2 cellular contexts compared by ENCODE assay signal in genomic region chr17:6930754-6931153, GRCh38.
TF ChIP-seq lines count a peak whose summit lies in the region.

No MANE protein-coding gene starts in this region.

TF ChIP-seq in SK-N-SH, 30 proteins besides CTCF, POLR2A, EP300 and RAD21 (continued from another document):
- TF ChIP-seq, protein P1, sequence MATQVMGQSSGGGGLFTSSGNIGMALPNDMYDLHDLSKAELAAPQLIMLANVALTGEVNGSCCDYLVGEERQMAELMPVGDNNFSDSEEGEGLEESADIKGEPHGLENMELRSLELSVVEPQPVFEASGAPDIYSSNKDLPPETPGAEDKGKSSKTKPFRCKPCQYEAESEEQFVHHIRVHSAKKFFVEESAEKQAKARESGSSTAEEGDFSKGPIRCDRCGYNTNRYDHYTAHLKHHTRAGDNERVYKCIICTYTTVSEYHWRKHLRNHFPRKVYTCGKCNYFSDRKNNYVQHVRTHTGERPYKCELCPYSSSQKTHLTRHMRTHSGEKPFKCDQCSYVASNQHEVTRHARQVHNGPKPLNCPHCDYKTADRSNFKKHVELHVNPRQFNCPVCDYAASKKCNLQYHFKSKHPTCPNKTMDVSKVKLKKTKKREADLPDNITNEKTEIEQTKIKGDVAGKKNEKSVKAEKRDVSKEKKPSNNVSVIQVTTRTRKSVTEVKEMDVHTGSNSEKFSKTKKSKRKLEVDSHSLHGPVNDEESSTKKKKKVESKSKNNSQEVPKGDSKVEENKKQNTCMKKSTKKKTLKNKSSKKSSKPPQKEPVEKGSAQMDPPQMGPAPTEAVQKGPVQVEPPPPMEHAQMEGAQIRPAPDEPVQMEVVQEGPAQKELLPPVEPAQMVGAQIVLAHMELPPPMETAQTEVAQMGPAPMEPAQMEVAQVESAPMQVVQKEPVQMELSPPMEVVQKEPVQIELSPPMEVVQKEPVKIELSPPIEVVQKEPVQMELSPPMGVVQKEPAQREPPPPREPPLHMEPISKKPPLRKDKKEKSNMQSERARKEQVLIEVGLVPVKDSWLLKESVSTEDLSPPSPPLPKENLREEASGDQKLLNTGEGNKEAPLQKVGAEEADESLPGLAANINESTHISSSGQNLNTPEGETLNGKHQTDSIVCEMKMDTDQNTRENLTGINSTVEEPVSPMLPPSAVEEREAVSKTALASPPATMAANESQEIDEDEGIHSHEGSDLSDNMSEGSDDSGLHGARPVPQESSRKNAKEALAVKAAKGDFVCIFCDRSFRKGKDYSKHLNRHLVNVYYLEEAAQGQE (IDR thresholded peaks at IDR 0.05; ENCODE audit: low read depth, low read length) = no peak
- no peak for TF ChIP-seq RFX5 (IDR thresholded peaks at IDR 0.05; ENCODE audit: low read length)
- no peak; the same call in 1 of the 2 replicates for TF ChIP-seq POLR2AphosphoS5 (IDR thresholded peaks at IDR 0.05; ENCODE audit: low read depth, low read length)
- TF ChIP-seq PBX3 (IDR thresholded peaks at IDR 0.05) = peak; percentile 37; the same call in 1 of the 2 replicates
- peak; percentile 56 for TF ChIP-seq TCF12 (IDR thresholded peaks at IDR 0.05)
- TF ChIP-seq, protein P2, sequence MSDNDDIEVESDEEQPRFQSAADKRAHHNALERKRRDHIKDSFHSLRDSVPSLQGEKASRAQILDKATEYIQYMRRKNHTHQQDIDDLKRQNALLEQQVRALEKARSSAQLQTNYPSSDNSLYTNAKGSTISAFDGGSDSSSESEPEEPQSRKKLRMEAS (IDR thresholded peaks at IDR 0.05; ENCODE audit: low read depth) = no peak
- TF ChIP-seq NFIC (IDR thresholded peaks at IDR 0.05; ENCODE audit: borderline replicate concordance) = peak; percentile 53
- peak; percentile 22; the same call in 1 of the 2 replicates for TF ChIP-seq JUND (IDR thresholded peaks at IDR 0.05)
- TF ChIP-seq, protein P3, sequence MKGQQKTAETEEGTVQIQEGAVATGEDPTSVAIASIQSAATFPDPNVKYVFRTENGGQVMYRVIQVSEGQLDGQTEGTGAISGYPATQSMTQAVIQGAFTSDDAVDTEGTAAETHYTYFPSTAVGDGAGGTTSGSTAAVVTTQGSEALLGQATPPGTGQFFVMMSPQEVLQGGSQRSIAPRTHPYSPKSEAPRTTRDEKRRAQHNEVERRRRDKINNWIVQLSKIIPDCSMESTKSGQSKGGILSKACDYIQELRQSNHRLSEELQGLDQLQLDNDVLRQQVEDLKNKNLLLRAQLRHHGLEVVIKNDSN (IDR thresholded peaks at IDR 0.05; ENCODE audit: borderline replicate concordance, low read depth) = no peak
- no peak for TF ChIP-seq YY1 (IDR thresholded peaks at IDR 0.05; ENCODE audit: low read depth)
- no peak for TF ChIP-seq SMC3 (IDR thresholded peaks at IDR 0.05; ENCODE audit: low read depth, low read length)
- TF ChIP-seq, protein P4, sequence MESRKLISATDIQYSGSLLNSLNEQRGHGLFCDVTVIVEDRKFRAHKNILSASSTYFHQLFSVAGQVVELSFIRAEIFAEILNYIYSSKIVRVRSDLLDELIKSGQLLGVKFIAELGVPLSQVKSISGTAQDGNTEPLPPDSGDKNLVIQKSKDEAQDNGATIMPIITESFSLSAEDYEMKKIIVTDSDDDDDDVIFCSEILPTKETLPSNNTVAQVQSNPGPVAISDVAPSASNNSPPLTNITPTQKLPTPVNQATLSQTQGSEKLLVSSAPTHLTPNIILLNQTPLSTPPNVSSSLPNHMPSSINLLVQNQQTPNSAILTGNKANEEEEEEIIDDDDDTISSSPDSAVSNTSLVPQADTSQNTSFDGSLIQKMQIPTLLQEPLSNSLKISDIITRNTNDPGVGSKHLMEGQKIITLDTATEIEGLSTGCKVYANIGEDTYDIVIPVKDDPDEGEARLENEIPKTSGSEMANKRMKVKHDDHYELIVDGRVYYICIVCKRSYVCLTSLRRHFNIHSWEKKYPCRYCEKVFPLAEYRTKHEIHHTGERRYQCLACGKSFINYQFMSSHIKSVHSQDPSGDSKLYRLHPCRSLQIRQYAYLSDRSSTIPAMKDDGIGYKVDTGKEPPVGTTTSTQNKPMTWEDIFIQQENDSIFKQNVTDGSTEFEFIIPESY (IDR thresholded peaks at IDR 0.05; ENCODE audit: borderline replicate concordance, low read depth) = no peak
TF ChIP-seq in SK-N-SH: peak in this region for 5.

TF ChIP-seq in SK-N-SH treated with all-trans-retinoic acid at 6 μM for 48 hours, 23 proteins besides CTCF, POLR2A, EP300 and RAD21 (continued from another document):
- TF ChIP-seq POU6F1 (CRISPR knock-in tag; IDR thresholded peaks at IDR 0.05; ENCODE audit: borderline replicate concordance, low read depth) (no peak), PATZ1 (CRISPR knock-in tag; IDR thresholded peaks at IDR 0.05; ENCODE audit: borderline replicate concordance) (no peak), OSR1 (CRISPR knock-in tag; IDR thresholded peaks at IDR 0.05) (no peak), ZC3H10 (CRISPR knock-in tag; IDR thresholded peaks at IDR 0.05) (no peak), SNAI2 (CRISPR knock-in tag; IDR thresholded peaks at IDR 0.05) (no peak)
- TF ChIP-seq, protein P5, sequence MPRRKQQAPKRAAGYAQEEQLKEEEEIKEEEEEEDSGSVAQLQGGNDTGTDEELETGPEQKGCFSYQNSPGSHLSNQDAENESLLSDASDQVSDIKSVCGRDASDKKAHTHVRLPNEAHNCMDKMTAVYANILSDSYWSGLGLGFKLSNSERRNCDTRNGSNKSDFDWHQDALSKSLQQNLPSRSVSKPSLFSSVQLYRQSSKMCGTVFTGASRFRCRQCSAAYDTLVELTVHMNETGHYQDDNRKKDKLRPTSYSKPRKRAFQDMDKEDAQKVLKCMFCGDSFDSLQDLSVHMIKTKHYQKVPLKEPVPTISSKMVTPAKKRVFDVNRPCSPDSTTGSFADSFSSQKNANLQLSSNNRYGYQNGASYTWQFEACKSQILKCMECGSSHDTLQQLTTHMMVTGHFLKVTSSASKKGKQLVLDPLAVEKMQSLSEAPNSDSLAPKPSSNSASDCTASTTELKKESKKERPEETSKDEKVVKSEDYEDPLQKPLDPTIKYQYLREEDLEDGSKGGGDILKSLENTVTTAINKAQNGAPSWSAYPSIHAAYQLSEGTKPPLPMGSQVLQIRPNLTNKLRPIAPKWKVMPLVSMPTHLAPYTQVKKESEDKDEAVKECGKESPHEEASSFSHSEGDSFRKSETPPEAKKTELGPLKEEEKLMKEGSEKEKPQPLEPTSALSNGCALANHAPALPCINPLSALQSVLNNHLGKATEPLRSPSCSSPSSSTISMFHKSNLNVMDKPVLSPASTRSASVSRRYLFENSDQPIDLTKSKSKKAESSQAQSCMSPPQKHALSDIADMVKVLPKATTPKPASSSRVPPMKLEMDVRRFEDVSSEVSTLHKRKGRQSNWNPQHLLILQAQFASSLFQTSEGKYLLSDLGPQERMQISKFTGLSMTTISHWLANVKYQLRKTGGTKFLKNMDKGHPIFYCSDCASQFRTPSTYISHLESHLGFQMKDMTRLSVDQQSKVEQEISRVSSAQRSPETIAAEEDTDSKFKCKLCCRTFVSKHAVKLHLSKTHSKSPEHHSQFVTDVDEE (CRISPR knock-in tag; IDR thresholded peaks at IDR 0.05) = no peak
